8 cellular contexts compared by ENCODE assay signal in the genomic region with DNA sequence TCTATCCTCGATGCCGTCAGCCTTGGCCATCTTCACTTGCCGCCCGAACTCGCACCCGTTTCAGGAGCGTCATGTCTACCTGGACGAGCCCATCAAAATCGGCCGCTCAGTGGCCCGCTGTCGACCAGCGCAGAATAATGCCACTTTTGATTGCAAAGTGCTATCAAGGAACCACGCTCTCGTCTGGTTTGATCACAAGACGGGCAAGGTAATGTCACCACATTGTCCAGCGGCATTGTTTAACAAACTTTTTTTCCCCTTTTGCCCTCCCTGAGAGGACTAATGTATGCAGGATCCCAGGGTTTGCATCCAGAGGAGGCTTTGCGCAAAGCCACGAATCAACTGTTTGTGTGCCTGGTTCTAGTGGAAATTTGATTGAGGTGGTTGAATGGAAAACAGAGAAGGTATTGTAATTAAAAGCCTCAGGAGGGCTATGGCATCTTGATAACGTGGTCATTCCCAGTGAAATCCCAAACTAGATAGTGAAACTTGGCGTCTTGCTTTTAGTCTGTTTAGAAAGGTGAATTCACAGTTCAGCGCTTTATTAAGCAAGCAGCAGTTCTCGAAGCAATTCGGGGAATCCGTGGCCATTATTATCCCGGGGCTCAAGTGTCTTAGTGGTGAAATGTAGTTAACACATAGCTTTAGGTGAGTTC. TPM values are rescaled to one million over a fixed set of nuclear protein-coding genes. Genes with fewer than 3 reads are reported as not detected.
A peak's percentile ranks its signal among the peaks of the same experiment; 100 is the strongest.
DNase-seq lines count a peak whose midpoint lies in the region; ATAC-seq and TF ChIP-seq lines count a peak whose summit lies in the region.

No MANE protein-coding gene starts in this region.

- peak overlapping the region; percentile 98 for H3K56ac ChIP-seq in mesendoderm (ENCODE audit: low read length)

- H4K5ac ChIP-seq in mesendoderm (ENCODE audit: low read length) = no peak overlapping the region

- H3K4ac ChIP-seq in mesendoderm (ENCODE audit: low read depth, low read length) = peak overlapping the region; percentile 4

- intact Hi-C loops in aorta (cut with DNase I) = loop anchor here (2.0 to 5.0 kb wide), 4 partner anchors 65 to 530 kb away; a partner anchor contains a TSS

- no peak for ATAC-seq in CD4-positive, CD25-positive, alpha-beta regulatory T cell (ENCODE audit: low read depth in 2 of 2)
- ATAC-seq in aorta (ENCODE audit: low FRiP score) (no peak), HG03520 (IDR thresholded peaks at IDR 0.05; ENCODE audit: unreplicated experiment) (no peak)

- H3K4me3 Mint-ChIP-seq in CD4-positive, CD25-positive, alpha-beta regulatory T cell = peak overlapping the region; percentile 92 to 97 (median 94)

- H3K9ac ChIP-seq in HUES64 (ENCODE audit: low read depth, low read length) (peak overlapping the region; percentile 90), mesendoderm (ENCODE audit: low read length) (peak overlapping the region; percentile 89)

- H2BK5ac ChIP-seq in mesendoderm (ENCODE audit: low read length) = no peak overlapping the region

- peak overlapping the region in 2 of 3 donors; percentile 65 to 92 for H3K27ac Mint-ChIP-seq in CD4-positive, CD25-positive, alpha-beta regulatory T cell

- H3K27me3 Mint-ChIP-seq in CD4-positive, CD25-positive, alpha-beta regulatory T cell = peaks cover under 1% of the 10 kb centered on the region

- H3K4me3 ChIP-seq in CD4-positive, CD25-positive, alpha-beta regulatory T cell (ENCODE audit: low read depth, low read length) = peak overlapping the region; percentile 82
- peak overlapping the region; percentile 76 for H3K4me3 ChIP-seq in HUES64 (ENCODE audit: low read length)
- peak overlapping the region; percentile 80 to 84 for H3K4me3 ChIP-seq in cardiac fibroblast (replicated peaks in 1 of 2; ENCODE audit: low read depth in 2 of 2, low read length in 2 of 2)
- H3K4me3 ChIP-seq in mesendoderm (ENCODE audit: low read length) = peak overlapping the region; percentile 30
- peak overlapping the region; percentile 43 to 93 for H3K4me3 ChIP-seq in aorta (ENCODE audit: low read length in 2 of 2)

- no peak overlapping the region for H2BK120ac ChIP-seq in mesendoderm (ENCODE audit: low read depth, low read length)

- peaks cover 6% of the 10 kb centered on the region for H3K36me3 ChIP-seq in CD4-positive, CD25-positive, alpha-beta regulatory T cell (ENCODE audit: control insufficient read depth, insufficient read depth, low read length)
- H3K36me3 ChIP-seq in HUES64 (ENCODE audit: insufficient read depth, low read length) (peaks cover 18% of the 10 kb centered on the region), mesendoderm (ENCODE audit: control insufficient read depth, insufficient read depth, low read length) (no peaks in the 10 kb centered on the region), aorta (ENCODE audit: control insufficient read depth in 1 of 2, insufficient read depth in 2 of 2, low read length in 1 of 2) (no peaks in the 10 kb centered on the region)

- H2BK15ac ChIP-seq in mesendoderm (replicated peaks; ENCODE audit: low read depth) = no peak overlapping the region

- H3K79me1 ChIP-seq in mesendoderm (ENCODE audit: low read length) = peaks cover 8% of the 10 kb centered on the region

- H3K4me1 ChIP-seq in CD4-positive, CD25-positive, alpha-beta regulatory T cell (ENCODE audit: control insufficient read depth, insufficient read depth, low read length, poor library complexity, severe bottlenecking) = peaks cover 52% of the 10 kb centered on the region
- H3K4me1 ChIP-seq in HUES64 (ENCODE audit: insufficient read depth, low read length) = peaks cover 11% of the 10 kb centered on the region
- H3K4me1 ChIP-seq in mesendoderm (ENCODE audit: control insufficient read depth, low read depth, low read length) = no peaks in the 10 kb centered on the region
- peaks cover 0 to 4% of the 10 kb centered on the region in 2 donors for H3K4me1 ChIP-seq in aorta (ENCODE audit: control insufficient read depth in 1 of 2, insufficient read depth in 2 of 2, low read length in 2 of 2)

- H3K36me3 Mint-ChIP-seq in CD4-positive, CD25-positive, alpha-beta regulatory T cell = peaks cover 19% of the 10 kb centered on the region

- no peak overlapping the region for H2AK5ac ChIP-seq in mesendoderm (ENCODE audit: low read length)

- H3K4me1 Mint-ChIP-seq in CD4-positive, CD25-positive, alpha-beta regulatory T cell = peaks cover 13 to 63% (median 33%) of the 10 kb centered on the region in 4 donors

- H3K23ac ChIP-seq in mesendoderm (ENCODE audit: low read length) = peak overlapping the region; percentile 59

- H3K4me2 ChIP-seq in mesendoderm (ENCODE audit: low read length) = peak overlapping the region; percentile 47

- no peak overlapping the region for H3K27ac ChIP-seq in CD4-positive, CD25-positive, alpha-beta regulatory T cell (ENCODE audit: insufficient read depth, low read length, poor library complexity, severe bottlenecking)
- no peak overlapping the region for H3K27ac ChIP-seq in HUES64 (ENCODE audit: low read depth, low read length)
- H3K27ac ChIP-seq in mesendoderm (ENCODE audit: low read depth, low read length) = no peak overlapping the region
- H3K27ac ChIP-seq in aorta (ENCODE audit: low read depth in 1 of 2, low read length in 2 of 2) = no peak overlapping the region

- no peak overlapping the region for H4K8ac ChIP-seq in mesendoderm (ENCODE audit: low read depth, low read length)

- H3K27me3 ChIP-seq in CD4-positive, CD25-positive, alpha-beta regulatory T cell (ENCODE audit: control insufficient read depth, insufficient read depth, low read length) = no peaks in the 10 kb centered on the region
- H3K27me3 ChIP-seq in HUES64 (ENCODE audit: insufficient read depth, low read length) = no peaks in the 10 kb centered on the region
- no peaks in the 10 kb centered on the region for H3K27me3 ChIP-seq in mesendoderm (ENCODE audit: insufficient read depth, low read length, poor library complexity)
- H3K27me3 ChIP-seq in aorta (ENCODE audit: control insufficient read depth in 1 of 2, insufficient read depth in 2 of 2, low read length in 1 of 2) = no peaks in the 10 kb centered on the region

- TF ChIP-seq CTCF in cardiac fibroblast (IDR thresholded peaks at IDR 0.05; ENCODE audit: low read depth, low read length) = no peak

- H3K9me3 ChIP-seq in CD4-positive, CD25-positive, alpha-beta regulatory T cell (ENCODE audit: control insufficient read depth in 2 of 2, low read length in 2 of 2) = no peaks in the 10 kb centered on the region
- H3K9me3 ChIP-seq in HUES64 (ENCODE audit: insufficient read depth, low read depth, low read length) (no peaks in the 10 kb centered on the region), aorta (ENCODE audit: control insufficient read depth, low read length) (no peaks in the 10 kb centered on the region)

- H3K18ac ChIP-seq in mesendoderm (ENCODE audit: low read length) = no peak overlapping the region

- H3K9me3 Mint-ChIP-seq in CD4-positive, CD25-positive, alpha-beta regulatory T cell = peaks cover 0 to under 1% (median 0%) of the 10 kb centered on the region in 7 donors

- peaks cover 41% of the 10 kb centered on the region for H3K79me2 ChIP-seq in mesendoderm (ENCODE audit: control insufficient read depth, insufficient read depth, low read length)

- no peak for DNase-seq in CD4-positive, CD25-positive, alpha-beta regulatory T cell
- DNase-seq in cardiac fibroblast (ENCODE audit: low read depth in 2 of 2) (peak; percentile 15 to 29), mesendoderm (peak; percentile 65), aorta (no peak), NCI-H2227 (lab: John Stamatoyannopoulos, UW; ENCODE audit: unreplicated experiment) (no peak)
- no peak for DNase-seq in stimulated activated CD4-positive, alpha-beta T cell treated with anti-CD3 and anti-CD28 coated beads, Interleukin-1b, Interleukin-23, amount 100 ng/mL, for 48 hours

- 7% methylated on average over 26 of the region's 26 CpGs for WGBS in HUES64
- no CpG with 5 or more reads among the region's 26 CpGs for whole genome bisulfite sequencing in mesendoderm (ENCODE audit: extremely low coverage, insufficient coverage, low lambda C conversion rate)
- 35% methylated on average over 26 of the region's 26 CpGs for WGBS in aorta, 2 donors

RNA-seq across cellular contexts. Expression of a gene that starts 1.7 kb away (rescaled TPM):
- 84.9 TPM for total RNA-seq in CD4-positive, CD25-positive, alpha-beta regulatory T cell
- polyA plus RNA-seq in CD4-positive, CD25-positive, alpha-beta regulatory T cell = 10 to 100 TPM; 13.5 to 24.6 (median 19.5) TPM
- 24.6 TPM for polyA plus RNA-seq in HUES64 (2013, experiment 1 of 2)
- polyA plus RNA-seq in HUES64 (2013, experiment 2 of 2) = 25.1 TPM
- 36.2 TPM for polyA plus RNA-seq in mesendoderm (2013, experiment 1 of 2)
- polyA plus RNA-seq in mesendoderm (2013, experiment 2 of 2) = 34.5 TPM
- total RNA-seq in aorta = 100 to 1,000 TPM; 195 to 546 TPM
- polyA plus RNA-seq in aorta = 100 to 1,000 TPM in 1 of 2 donors, 10 to 100 TPM in 1; 81.4 to 145 TPM

Comparison
In these comparisons a context has a peak if more than half of its experiments do, and no peak if none do; other contexts are left out.
1. DNase-seq: peak in cardiac fibroblast (2 of 2) and mesendoderm (single experiment); none in CD4-positive, CD25-positive, alpha-beta regulatory T cell (0 of 3), aorta (0 of 2), NCI-H2227 (single experiment) and stimulated activated CD4-positive, alpha-beta T cell treated with anti-CD3 and anti-CD28 coated beads, Interleukin-1b, Interleukin-23, amount 100 ng/mL, for 48 hours (single experiment).
2. H3K4me3 ChIP-seq: peak in every context shown above with its lines; median percentile 82 in CD4-positive, CD25-positive, alpha-beta regulatory T cell; 82 in cardiac fibroblast; 76 in HUES64; 68 in aorta; 30 in mesendoderm.